19 cellular contexts compared by ENCODE assay signal in genomic region chr6:38161754-38162492, GRCh38.
DNase-seq lines count a peak whose midpoint lies in the region; FAIRE-seq and TF ChIP-seq lines count a peak whose summit lies in the region.
"Had no signal": no experiment of that assay in that cellular context is flagged by ENCODE, and none has a peak within 500 bp of the region (broad histone marks: within the 10 kb centered on the region; RNA-seq: fewer than 3 reads in every experiment).

No MANE protein-coding gene starts in this region.

- H3K9me3 Mint-ChIP-seq in activated naive CD4-positive, alpha-beta T cell treated with anti-CD3 and anti-CD28 coated beads, Interleukin-2, amount 50 U/mL, for 24 hours = no peaks in the 10 kb centered on the region
- no peaks in the 10 kb centered on the region for H3K9me3 Mint-ChIP-seq in H9
- H3K9me3 Mint-ChIP-seq in endothelial cell (ENCODE audit: unreplicated experiment) = no peaks in the 10 kb centered on the region
- H3K9me3 Mint-ChIP-seq in progenitor cell of endocrine pancreas (ENCODE audit: low read depth) = peaks cover 3% of the 10 kb centered on the region

- H3K4me2 ChIP-seq in H9 (ENCODE audit: insufficient read depth, insufficient read length, low read length) = no peak overlapping the region

- H4K20me1 ChIP-seq in H9 (ENCODE audit: control insufficient read depth, insufficient read depth, insufficient read length) = no peaks in the 10 kb centered on the region

- no peak overlapping the region for H3K4ac ChIP-seq in H9 (ENCODE audit: low read depth, low read length)

- no peak overlapping the region for H3T11ph ChIP-seq in H9 (ENCODE audit: low read length)

- H2BK5ac ChIP-seq in H9 (ENCODE audit: insufficient read length, low read length) = no peak overlapping the region

- no peak overlapping the region for H3K14ac ChIP-seq in H9 (ENCODE audit: insufficient read depth, low read length)

- no peak overlapping the region for H4K8ac ChIP-seq in H9 (replicated peaks; ENCODE audit: insufficient read length, low read depth, low read length)

- H3K79me1 ChIP-seq in H9 (ENCODE audit: insufficient read depth, low read depth, low read length, poor library complexity, severe bottlenecking) = no peaks in the 10 kb centered on the region

- no peaks in the 10 kb centered on the region for H3K27me3 ChIP-seq in H9 (ENCODE audit: insufficient read depth, low read length)
- H3K27me3 ChIP-seq: SJSA1 had no signal

- no peaks in the 10 kb centered on the region for H3K79me2 ChIP-seq in H9 (ENCODE audit: insufficient read depth, low read length)

- no peak overlapping the region for H3K4me3 Mint-ChIP-seq in activated naive CD4-positive, alpha-beta T cell treated with anti-CD3 and anti-CD28 coated beads, Interleukin-2, amount 50 U/mL, for 24 hours
- H3K4me3 Mint-ChIP-seq in H9 (no peak overlapping the region), endothelial cell (ENCODE audit: unreplicated experiment) (no peak overlapping the region), progenitor cell of endocrine pancreas (ENCODE audit: low read depth) (no peak overlapping the region)

- H3K56ac ChIP-seq in H9 (ENCODE audit: insufficient read length, low read depth, low read length) = no peak overlapping the region

- H2BK20ac ChIP-seq in H9 (ENCODE audit: low read depth, low read length, poor library complexity, severe bottlenecking) = no peak overlapping the region

- no peaks in the 10 kb centered on the region for H3K23me2 ChIP-seq in H9 (ENCODE audit: insufficient read length, low read depth, low read length, poor library complexity, severe bottlenecking)

- no peaks in the 10 kb centered on the region; the same call in 1 of the 2 replicates for H3K4me1 ChIP-seq in H9 (ENCODE audit: insufficient read depth, low read length)
- H3K4me1 ChIP-seq: Caco-2, SJSA1 had no signal

- H3K4me1 Mint-ChIP-seq in activated naive CD4-positive, alpha-beta T cell treated with anti-CD3 and anti-CD28 coated beads, Interleukin-2, amount 50 U/mL, for 24 hours = no peaks in the 10 kb centered on the region
- H3K4me1 Mint-ChIP-seq in H9 (peaks cover 7 to 15% of the 10 kb centered on the region in 2 experiments; a peak in 3 of 4 replicates), endothelial cell (ENCODE audit: unreplicated experiment) (peaks cover 11% of the 10 kb centered on the region), progenitor cell of endocrine pancreas (ENCODE audit: low read depth) (no peaks in the 10 kb centered on the region)

- no peak overlapping the region for H3K9ac ChIP-seq in H9 (ENCODE audit: extremely low read depth, insufficient read length, low read length)

- no peak overlapping the region for H2BK12ac ChIP-seq in H9 (ENCODE audit: insufficient read length, low read depth, low read length)

- peak overlapping the region; percentile 17 for H3K27ac Mint-ChIP-seq in activated naive CD4-positive, alpha-beta T cell treated with anti-CD3 and anti-CD28 coated beads, Interleukin-2, amount 50 U/mL, for 24 hours
- peak overlapping the region in 2 of 3 experiments; percentile 44 to 73; a peak in 2 of 7 replicates for H3K27ac Mint-ChIP-seq in H9
- H3K27ac Mint-ChIP-seq in endothelial cell (ENCODE audit: unreplicated experiment) = peak overlapping the region; percentile 86
- peak overlapping the region; percentile 83 for H3K27ac Mint-ChIP-seq in progenitor cell of endocrine pancreas

- no peak for TF ChIP-seq POLR2A in GM12892 (IDR thresholded peaks at IDR 0.05; ENCODE audit: low read depth, low read length)

- peaks cover 8% of the 10 kb centered on the region for H3K36me3 Mint-ChIP-seq in activated naive CD4-positive, alpha-beta T cell treated with anti-CD3 and anti-CD28 coated beads, Interleukin-2, amount 50 U/mL, for 24 hours
- H3K36me3 Mint-ChIP-seq in H9 (ENCODE audit: insufficient read depth in 1 of 3, low read depth in 3 of 3) (peaks cover 2 to 12% (median 4%) of the 10 kb centered on the region in 3 experiments; a peak in 6 of 7 replicates), endothelial cell (ENCODE audit: low read depth, unreplicated experiment) (peaks cover 31% of the 10 kb centered on the region), progenitor cell of endocrine pancreas (ENCODE audit: insufficient read depth) (peaks cover 20% of the 10 kb centered on the region)

- no peak for DNase-seq in activated naive CD4-positive, alpha-beta T cell treated with Interleukin-2 at 50 U/mL for 16 hours
- DNase-seq in H9 (no peak), endothelial cell (ENCODE audit: low spot score) (no peak), progenitor cell of endocrine pancreas (ENCODE audit: low spot score, unreplicated experiment) (no peak), ecto neural progenitor cell (ENCODE audit: low spot score) (no peak), GM12892 (ENCODE audit: insufficient read length) (no peak), HTR-8/SVneo (ENCODE audit: insufficient read length, low spot score) (no peak)
- DNase-seq: C1 segment of cervical spinal cord; Caco-2; IMR-90; NCI-H1436 treated with DMSO at 0.1 percent for 48 hours; NCI-H2081 treated with DMSO at 0.1 percent for 48 hours; NCI-H2227 treated with DMSO at 0.1 percent for 48 hours; NCI-H526; NK-92 treated with Interleukin-12 subunit alpha and Interleukin-12 subunit beta, amount 100 ng/mL, for 24 hours; OCI-M1 had no signal

- TF ChIP-seq CTCF in H9 (conservative IDR thresholded peaks at IDR 0.05) = no peak
- TF ChIP-seq CTCF in endothelial cell (IDR thresholded peaks at IDR 0.05; ENCODE audit: unreplicated experiment) = no peak
- TF ChIP-seq CTCF in progenitor cell of endocrine pancreas (IDR thresholded peaks at IDR 0.05; ENCODE audit: unreplicated experiment) = no peak

- no peak overlapping the region for H2BK120ac ChIP-seq in H9 (ENCODE audit: low read depth, low read length, poor library complexity, severe bottlenecking)

- no peak overlapping the region for H2AFZ ChIP-seq in H9 (ENCODE audit: low read length)

- no peak overlapping the region for H4K91ac ChIP-seq in H9 (ENCODE audit: insufficient read length, low read depth, low read length)

- no peak overlapping the region for H3K23ac ChIP-seq in H9 (ENCODE audit: insufficient read length, low read depth, low read length)

- no peaks in the 10 kb centered on the region for H3K27me3 Mint-ChIP-seq in activated naive CD4-positive, alpha-beta T cell treated with anti-CD3 and anti-CD28 coated beads, Interleukin-2, amount 50 U/mL, for 24 hours
- H3K27me3 Mint-ChIP-seq in H9 (ENCODE audit: low read depth) (no peaks in the 10 kb centered on the region; the same call in 1 of the 2 replicates), endothelial cell (ENCODE audit: unreplicated experiment) (peaks cover 36% of the 10 kb centered on the region), progenitor cell of endocrine pancreas (no peaks in the 10 kb centered on the region)

- no peak overlapping the region for H4K5ac ChIP-seq in H9 (ENCODE audit: insufficient read length, low read depth, low read length)

- H3K18ac ChIP-seq in H9 (ENCODE audit: insufficient read length, low read depth, low read length) = no peak overlapping the region

- no peak overlapping the region for H3K27ac ChIP-seq in H9 (ENCODE audit: insufficient read length, low read depth, low read length)
- H3K27ac ChIP-seq: RWPE1, SJSA1 had no signal

- H3K9me3 ChIP-seq in H9 (ENCODE audit: control insufficient read depth, low read depth, low read length) = no peaks in the 10 kb centered on the region
- H3K9me3 ChIP-seq: Caco-2, SJSA1 had no signal

- FAIRE-seq in GM12892 (lab: Jason Lieb, UNC) = no peak
- FAIRE-seq in HTR-8/SVneo (lab: Jason Lieb, UNC) = no peak

- H2AK5ac ChIP-seq in H9 (ENCODE audit: insufficient read length, low read length) = no peak overlapping the region

- WGBS in H9 (ENCODE audit: extremely low coverage, insufficient read length, low lambda C conversion rate) = no CpG with 5 or more reads among the region's 15 CpGs

- H2BK15ac ChIP-seq in H9 (ENCODE audit: low read depth, low read length) = no peak overlapping the region

Comparison
In these comparisons a context has a peak if more than half of its experiments do, and no peak if none do; other contexts are left out.
1. H3K27ac Mint-ChIP-seq: peak in every context shown above with its lines; median percentile 86 in endothelial cell; 83 in progenitor cell of endocrine pancreas; 58 in H9; 17 in activated naive CD4-positive, alpha-beta T cell treated with anti-CD3 and anti-CD28 coated beads, Interleukin-2, amount 50 U/mL, for 24 hours.